8 cellular contexts compared by ENCODE assay signal in the genomic region with DNA sequence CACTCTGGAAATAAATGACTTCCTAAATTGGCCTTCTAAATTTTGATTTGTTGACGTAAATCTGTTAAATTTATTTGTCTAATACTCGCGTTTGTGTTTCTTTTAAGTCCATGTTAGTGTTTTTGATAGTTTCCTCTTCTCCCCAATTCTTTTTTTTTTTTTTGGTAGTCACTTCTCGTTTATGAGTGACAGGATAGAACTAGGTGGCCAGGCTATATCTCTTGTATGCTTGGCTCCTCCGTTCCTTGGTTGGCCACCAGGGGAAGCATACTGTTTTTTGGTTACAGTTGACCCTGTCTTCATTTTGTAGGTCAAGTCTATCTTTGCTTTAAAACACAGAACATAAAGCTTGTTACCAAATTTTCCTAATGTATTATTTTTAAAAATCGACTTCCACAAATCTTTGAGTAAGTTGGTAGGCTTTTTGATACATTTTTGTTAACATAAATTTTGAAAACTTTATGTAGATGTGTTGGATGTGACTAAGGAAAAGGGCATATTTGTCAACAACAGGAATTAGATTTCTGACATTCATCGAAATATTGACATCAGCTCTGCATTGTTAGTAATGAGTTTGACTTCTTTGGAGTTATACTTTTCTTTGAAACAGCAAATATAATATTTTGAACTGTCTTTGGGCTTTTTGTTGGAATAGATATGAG. TPM values are rescaled to one million over a fixed set of nuclear protein-coding genes. Genes with fewer than 3 reads are reported as not detected.
DNase-seq lines count a peak whose midpoint lies in the region; ATAC-seq, FAIRE-seq and TF ChIP-seq lines count a peak whose summit lies in the region.

No MANE protein-coding gene starts in this region.

- H3K14ac ChIP-seq in H1 (ENCODE audit: insufficient read length) = no peak overlapping the region

- no peak overlapping the region for H4K5ac ChIP-seq in H1 (ENCODE audit: insufficient read length, low read depth, low read length)

- peak overlapping the region; percentile 69 to 92; a peak in 2 of 4 replicates for H3K4me2 ChIP-seq in H1 (ENCODE audit: insufficient read depth in 1 of 2, low read depth in 2 of 2, low read length in 2 of 2)

- ATAC-seq in HG03565 (IDR thresholded peaks at IDR 0.05; ENCODE audit: unreplicated experiment) (peak; percentile 29), memory B cell (ENCODE audit: low read depth) (peak; percentile 25), GM18907 (IDR thresholded peaks at IDR 0.05; ENCODE audit: unreplicated experiment) (no peak)

- H2AK5ac ChIP-seq in H1 (ENCODE audit: low read depth, low read length) = no peak overlapping the region

- peaks cover 16% of the 10 kb centered on the region for H3K4me1 ChIP-seq in ES-I3 (ENCODE audit: insufficient read depth, low read length)
- H3K4me1 ChIP-seq in H1 (replicated peaks in 1 of 4; ENCODE audit: control insufficient read depth in 3 of 4, insufficient read depth in 4 of 4, low read length in 3 of 4) = peaks cover 3 to 21% (median 10%) of the 10 kb centered on the region in 4 experiments; a peak in 6 of 7 replicates

- no peak overlapping the region for H2BK12ac ChIP-seq in H1 (ENCODE audit: low read depth, low read length)

- 35% methylated on average over 7 of the region's 7 CpGs; no CpG with 5 or more reads in 1 of the 2 experiments for WGBS in H1 (ENCODE audit: extremely low coverage in 1 of 2, insufficient coverage in 1 of 2, insufficient read length in 1 of 2, insufficient replicate concordance in 2 of 2, low coverage in 1 of 2, low lambda C conversion rate in 2 of 2, missing lambda C conversion rate in 1 of 2), 2 experiments

- H3K4ac ChIP-seq in H1 (replicated peaks; ENCODE audit: insufficient read length, low read depth, low read length) = no peak overlapping the region

- peaks cover 39% of the 10 kb centered on the region for H3K4me1 Mint-ChIP-seq in activated CD4-positive, alpha-beta memory T cell treated with anti-CD3 and anti-CD28 coated beads for 36 hours (ENCODE audit: low read depth)
- H3K4me1 Mint-ChIP-seq in memory B cell = peaks cover 20% of the 10 kb centered on the region

- POLR2A ChIA-PET in activated CD4-positive, alpha-beta memory T cell treated with anti-CD3 and anti-CD28 coated beads for 36 hours (lab: Charles Lee) = interaction anchor here (0.7 to 1.8 kb wide), 4 partner anchors 13 to 393 kb away, joined by 3 to 4 read pairs (median 4); no protein-coding TSS in a partner anchor
- POLR2A ChIA-PET in H1 (lab: Charles Lee; ENCODE audit: partially characterized antibody) = interaction anchor here (0.9 to 1.9 kb wide), 7 partner anchors 16 to 99 kb away, joined by 3 to 5 read pairs (median 3); no protein-coding TSS in a partner anchor

- peak; percentile 18 to 80 (median 63) for TF ChIP-seq CTCF in H1 (IDR thresholded peaks at IDR 0.05; ENCODE audit: control extremely low read depth in 1 of 3, insufficient read depth in 1 of 3, low read depth in 1 of 3, low read length in 3 of 3)

- no peak for TF ChIP-seq POLR2A in H1 (IDR thresholded peaks at IDR 0.05; ENCODE audit: control extremely low read depth in 1 of 2, low read depth in 2 of 2, low read length in 2 of 2)

- TF ChIP-seq EP300 in H1 (IDR thresholded peaks at IDR 0.05; ENCODE audit: borderline replicate concordance in 1 of 2, low read depth in 2 of 2, low read length in 2 of 2) = no peak

- FAIRE-seq in H1 (lab: Jason Lieb, UNC) = peak; percentile 50

- H4K20me1 ChIP-seq in H1 (replicated peaks in 1 of 2; ENCODE audit: control insufficient read depth in 1 of 2, insufficient read depth in 2 of 2, low read length in 2 of 2) = peaks cover under 1 to 3% of the 10 kb centered on the region in 2 experiments

- peaks cover 2% of the 10 kb centered on the region; the same call in 1 of the 2 replicates for H3K23me2 ChIP-seq in H1 (ENCODE audit: low read depth, low read length)

- H3K27me3 Mint-ChIP-seq in activated CD4-positive, alpha-beta memory T cell treated with anti-CD3 and anti-CD28 coated beads for 36 hours = no peaks in the 10 kb centered on the region
- no peaks in the 10 kb centered on the region for H3K27me3 Mint-ChIP-seq in memory B cell

- no peak overlapping the region for H2BK15ac ChIP-seq in H1 (ENCODE audit: low read length)

- no peak overlapping the region for H4K8ac ChIP-seq in H1 (ENCODE audit: extremely low read depth, insufficient read depth, low read length)

- peak overlapping the region in 3 of 4 experiments; percentile 5 to 96 (median 83); a peak in 5 of 8 replicates for H3K4me3 ChIP-seq in H1 (ENCODE audit: extremely low read depth in 1 of 4, insufficient read depth in 2 of 4, low read depth in 3 of 4, low read length in 4 of 4)

- H2AFZ ChIP-seq in H1 (ENCODE audit: low read length) = no peak overlapping the region

- no peaks in the 10 kb centered on the region for H3K27me3 ChIP-seq in H1 (replicated peaks in 1 of 4; ENCODE audit: control insufficient read depth in 3 of 4, extremely low read depth in 1 of 4, insufficient read depth in 3 of 4, low read length in 3 of 4)

- H3K27ac ChIP-seq in H1 (ENCODE audit: low read depth, low read length) = no peak overlapping the region

- no peak overlapping the region for H3K23ac ChIP-seq in H1 (ENCODE audit: insufficient read length)

- H2BK120ac ChIP-seq in H1 (replicated peaks; ENCODE audit: low read depth, low read length) = no peak overlapping the region

- peaks cover 4% of the 10 kb centered on the region for H3K36me3 Mint-ChIP-seq in activated CD4-positive, alpha-beta memory T cell treated with anti-CD3 and anti-CD28 coated beads for 36 hours
- peaks cover 2% of the 10 kb centered on the region for H3K36me3 Mint-ChIP-seq in memory B cell

- no peak overlapping the region for H2BK5ac ChIP-seq in H1 (ENCODE audit: low read depth, low read length)

- H3K79me2 ChIP-seq in H1 (ENCODE audit: control insufficient read depth in 1 of 2, insufficient read depth in 2 of 2, low read length in 2 of 2) = peaks cover 6 to 58% of the 10 kb centered on the region in 2 experiments

- H3K9me3 ChIP-seq in ES-I3 (ENCODE audit: control insufficient read depth, insufficient read depth, low read length) (no peaks in the 10 kb centered on the region), H1 (ENCODE audit: insufficient read depth in 2 of 2, low read depth in 1 of 2, low read length in 1 of 2) (no peaks in the 10 kb centered on the region)

- H3K9me3 Mint-ChIP-seq in activated CD4-positive, alpha-beta memory T cell treated with anti-CD3 and anti-CD28 coated beads for 36 hours = no peaks in the 10 kb centered on the region
- no peaks in the 10 kb centered on the region for H3K9me3 Mint-ChIP-seq in memory B cell

- peak overlapping the region; percentile 80 for H3K4me3 Mint-ChIP-seq in activated CD4-positive, alpha-beta memory T cell treated with anti-CD3 and anti-CD28 coated beads for 36 hours
- H3K4me3 Mint-ChIP-seq in memory B cell = peak overlapping the region; percentile 99

- DNase-seq in NCI-H774 (lab: John Stamatoyannopoulos, UW) (peak; percentile 30), H1 (ENCODE audit: low read depth in 1 of 2, low spot score in 2 of 2) (no peak), memory B cell (ENCODE audit: low spot score in 2 of 2) (peak; percentile 52 to 66)
- peak; percentile 81 for DNase-seq in activated CD4-positive, alpha-beta memory T cell treated with anti-CD3 and anti-CD28 coated beads for 36 hours
- peak; percentile 25 to 28 for DNase-seq in stimulated activated CD8-positive, alpha-beta memory T cell treated with anti-CD3 and anti-CD28 coated beads, Interleukin-7, amount 100 ng/mL, for 4 hours (ENCODE audit: low read depth in 2 of 2)

- no peaks in the 10 kb centered on the region for H3K36me3 ChIP-seq in ES-I3 (ENCODE audit: insufficient read depth, low read length)
- peaks cover 0 to 3% (median 1%) of the 10 kb centered on the region in 4 experiments; a peak in 2 of 8 replicates for H3K36me3 ChIP-seq in H1 (ENCODE audit: control insufficient read depth in 2 of 4, insufficient read depth in 4 of 4, low read length in 3 of 4)

- intact Hi-C loops in activated CD4-positive, alpha-beta memory T cell treated with anti-CD3 and anti-CD28 coated beads for 36 hours (cut with micrococcal nuclease) = loop anchor here (1.0 to 10.0 kb wide), 6 partner anchors 14 to 277 kb away; partner anchors contain the start of genes CINP, TECPR2, TRAF3 and ZNF839

- peak overlapping the region; percentile 74; the same call in 1 of the 2 replicates for H3K9ac ChIP-seq in ES-I3 (ENCODE audit: low read depth, low read length)
- no peak overlapping the region for H3K9ac ChIP-seq in H1 (replicated peaks in 1 of 4; ENCODE audit: extremely low read depth in 1 of 4, low read depth in 3 of 4, low read length in 3 of 4)

- TF ChIP-seq RAD21 in H1 (IDR thresholded peaks at IDR 0.05 in 1 of 2, conservative IDR thresholded peaks at IDR 0.05 in 1 of 2; ENCODE audit: low read depth in 2 of 2, low read length in 2 of 2) = peak; percentile 55 to 61

- H3K18ac ChIP-seq in H1 (ENCODE audit: extremely low read depth, low read length) = no peak overlapping the region

- no peak overlapping the region for H3K56ac ChIP-seq in H1 (replicated peaks; ENCODE audit: insufficient read length, low read depth, low read length)

- H3K27ac Mint-ChIP-seq in activated CD4-positive, alpha-beta memory T cell treated with anti-CD3 and anti-CD28 coated beads for 36 hours = peak overlapping the region; percentile 9
- no peak overlapping the region for H3K27ac Mint-ChIP-seq in memory B cell

- no peak overlapping the region for H4K91ac ChIP-seq in H1 (replicated peaks; ENCODE audit: insufficient read length, low read length)

- H2BK20ac ChIP-seq in H1 (ENCODE audit: low read length) = no peak overlapping the region

- H3K79me1 ChIP-seq in H1 (ENCODE audit: low read depth, low read length) = peaks cover 2% of the 10 kb centered on the region

- CTCF ChIA-PET in activated CD4-positive, alpha-beta memory T cell treated with anti-CD3 and anti-CD28 coated beads for 36 hours (lab: Charles Lee) = interaction anchor here (0.6 to 2.7 kb wide), 40 partner anchors 9 to 1419 kb away, joined by 3 to 29 read pairs (median 4); no protein-coding TSS in a partner anchor
- CTCF ChIA-PET in H1 (lab: Charles Lee; ENCODE audit: partially characterized antibody) = interaction anchor here (0.6 to 5.3 kb wide), 56 partner anchors 9 to 430 kb away, joined by 3 to 51 read pairs (median 5); partner anchors contain the start of gene ANKRD9

TF ChIP-seq in H1, 55 proteins besides CTCF, POLR2A, EP300 and RAD21 (continues in another document):
- TF ChIP-seq MAFK (IDR thresholded peaks at IDR 0.05; ENCODE audit: low read depth, low read length) (no peak), NANOG (IDR thresholded peaks at IDR 0.05; ENCODE audit: insufficient read depth, low read depth, low read length, poor library complexity, severe bottlenecking) (no peak)

RNA-seq across cellular contexts. Expression of gene RCOR1, which starts 2.2 kb away (rescaled TPM):
- 10 to 100 TPM; 14.1 to 14.3 TPM for total RNA-seq in activated CD4-positive, alpha-beta memory T cell treated with anti-CD3 and anti-CD28 coated beads for 36 hours
- total RNA-seq in H1 (2021; fragmentation: NEBNext Ultra II Directional; extraction: Animal tissue kit (Norgen Biotek cat#: 25700)) = 23.1 and 26.3 TPM in 2 replicates
- 8.6 and 12.3 TPM in 2 replicates for polyA plus RNA-seq in H1 (2011; rRNA removed)
- 9.7 TPM for polyA plus RNA-seq in H1 (2011; cell fraction: cytosol; rRNA removed)
- polyA plus RNA-seq in H1 (2011; cell fraction: nucleus; rRNA removed) = 8.9 TPM
- 10.0 to 14.7 TPM (median 12.8 TPM) in 4 replicates for polyA plus RNA-seq in H1 (2012, experiment 1 of 2)
- 2.3 TPM for polyA plus RNA-seq in H1 (2012, experiment 2 of 2)
- polyA plus RNA-seq in H1 (2013, experiment 1 of 2) = 11.1 TPM
- polyA plus RNA-seq in H1 (2013, experiment 2 of 2) = 11.7 TPM
- polyA minus RNA-seq in H1 (2011; rRNA and poly(A)+ RNA removed) = 18.2 and 19.2 TPM in 2 replicates
- 14.6 TPM for polyA minus RNA-seq in H1 (2011; cell fraction: cytosol; rRNA and poly(A)+ RNA removed)
- 19.4 TPM for polyA minus RNA-seq in H1 (2011; cell fraction: nucleus; rRNA and poly(A)+ RNA removed)

Comparison
In these comparisons a context has a peak if more than half of its experiments do, and no peak if none do; other contexts are left out.
1. DNase-seq: peak in NCI-H774 (single experiment), activated CD4-positive, alpha-beta memory T cell treated with anti-CD3 and anti-CD28 coated beads for 36 hours (single experiment), memory B cell (2 of 2) and stimulated activated CD8-positive, alpha-beta memory T cell treated with anti-CD3 and anti-CD28 coated beads, Interleukin-7, amount 100 ng/mL, for 4 hours (2 of 2); none in H1 (0 of 2).